24 cellular contexts compared by ENCODE assay signal in the genomic region with DNA sequence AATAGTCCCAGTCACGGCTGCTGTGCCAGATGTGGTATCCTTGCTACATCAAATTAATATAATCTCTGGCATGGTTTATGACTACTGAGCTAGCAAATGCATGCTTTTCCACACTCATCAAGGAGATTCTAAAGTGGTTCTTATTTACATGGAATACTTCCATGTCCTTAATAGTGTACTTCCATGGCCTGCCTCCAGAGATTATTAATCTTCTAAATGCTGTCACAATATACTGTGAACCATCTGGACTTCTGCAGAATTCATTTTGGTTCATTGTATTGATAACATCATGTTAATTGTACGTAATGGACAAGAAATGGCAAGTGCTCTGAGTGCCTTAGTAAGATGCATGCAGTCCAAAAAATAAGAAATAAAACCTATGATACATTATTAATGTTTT.
"Had no signal": no experiment of that assay in that cellular context is flagged by ENCODE, and none has a peak within 500 bp of the region (broad histone marks: within the 10 kb centered on the region; RNA-seq: fewer than 3 reads in every experiment).

No MANE protein-coding gene starts in this region.

- H3K9me3 ChIP-seq: gastrocnemius medialis, right lobe of liver, thoracic aorta, tibial nerve, upper lobe of left lung, uterus had no signal

- H3K4me3 ChIP-seq: gastrocnemius medialis, left lung, neural progenitor cell, right lobe of liver, thoracic aorta, tibial nerve, upper lobe of left lung, uterus had no signal

- H3K27ac ChIP-seq: epithelial cell of prostate, gastrocnemius medialis, left lung, neural progenitor cell, parathyroid adenoma, right lobe of liver, thoracic aorta, tibial nerve, upper lobe of left lung, uterus had no signal

- DNase-seq: effector CD8-positive, alpha-beta T cell; endodermal cell; foreskin fibroblast; gastrocnemius medialis; head of caudate nucleus; kidney; left cardiac atrium; left lung; mesendoderm; midbrain; naive thymus-derived CD4-positive, alpha-beta T cell; right lobe of liver; small intestine; stimulated activated CD4-positive, alpha-beta T cell treated with anti-CD3 and anti-CD28 coated beads, Interleukin-15, amount 100 ng/mL, for 24 hours; stimulated activated CD4-positive, alpha-beta T cell treated with anti-CD3 and anti-CD28 coated beads, Interleukin-2, amount 100 ng/mL, for 48 hours; stimulated activated naive B cell treated with anti-CD40 and anti-IgM and Interleukin-4, amounts not matched to agents 10 μg/mL and 1 μg/mL and 100 μg/mL, for 72 hours; upper lobe of left lung; uterus had no signal

- H3K4me2 ChIP-seq: neural progenitor cell had no signal

- H3K9ac ChIP-seq: neural progenitor cell, parathyroid adenoma had no signal

- H3K79me2 ChIP-seq: parathyroid adenoma had no signal

- ATAC-seq: esophagus mucosa; gastrocnemius medialis; left cardiac atrium; left lung; naive thymus-derived CD4-positive, alpha-beta T cell; right lobe of liver; stimulated activated naive B cell treated with anti-CD40 and anti-IgM and Interleukin-4, amounts not matched to agents 10 μg/mL and 1 μg/mL and 100 μg/mL, for 72 hours had no signal

- H3K27me3 ChIP-seq: gastrocnemius medialis, left lung, neural progenitor cell, right lobe of liver, tibial nerve, upper lobe of left lung, uterus had no signal

- H3K4me1 ChIP-seq: gastrocnemius medialis, left lung, neural progenitor cell, parathyroid adenoma, right lobe of liver, upper lobe of left lung, uterus had no signal

- H2AFZ ChIP-seq: neural progenitor cell, parathyroid adenoma had no signal

- H3K36me3 ChIP-seq: gastrocnemius medialis, left lung, neural progenitor cell, right lobe of liver, thoracic aorta, tibial nerve, upper lobe of left lung, uterus had no signal
